16 cellular contexts compared by ENCODE assay signal in the genomic region with DNA sequence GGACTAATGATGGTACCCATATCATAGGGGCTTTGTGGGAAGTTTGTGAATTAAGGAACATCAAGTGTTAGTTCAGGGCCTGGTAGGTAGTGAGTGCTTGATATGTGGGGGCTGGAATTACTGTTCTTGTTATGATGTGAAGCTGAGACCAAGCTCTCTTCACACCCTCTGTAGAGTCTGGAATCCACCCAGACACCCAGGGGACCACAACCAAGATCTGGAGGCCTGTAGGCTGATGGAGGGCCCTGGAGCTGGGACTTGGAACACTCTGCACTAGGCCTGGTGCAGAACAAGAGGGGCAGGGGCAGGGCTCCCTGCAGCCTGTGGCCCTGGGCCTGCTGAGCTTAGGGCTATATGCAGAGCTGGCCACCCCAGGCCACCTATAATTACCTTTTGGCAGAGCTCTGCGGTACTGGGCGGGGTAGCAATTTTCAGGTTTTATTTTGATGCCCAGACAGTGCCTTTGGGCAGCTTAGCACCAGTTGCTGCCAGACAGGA.
"Had no signal": no experiment of that assay in that cellular context is flagged by ENCODE, and none has a peak within 500 bp of the region (broad histone marks: within the 10 kb centered on the region; RNA-seq: fewer than 3 reads in every experiment).

No MANE protein-coding gene starts in this region.

- H3K4me3 ChIP-seq: ascending aorta, mucosa of descending colon, prostate gland, skin epidermis had no signal

- H3K27me3 ChIP-seq: ascending aorta had no signal

- ATAC-seq: activated T-helper 17 cell treated with anti-CD3 and anti-CD28 coated beads, Interleukin-2, amount 50 U/mL, for 72 hours; left lobe of liver; mucosa of descending colon; naive thymus-derived CD8-positive, alpha-beta T cell; right cardiac atrium; stimulated activated naive CD8-positive, alpha-beta T cell treated with anti-CD3 and anti-CD28 coated beads, Interleukin-15, Interleukin-2, amounts not matched to agents 100 U/mL and 50 U/mL, for 24 hours had no signal

- H3K4me1 ChIP-seq: ascending aorta had no signal

- H3K27ac Mint-ChIP-seq: activated T-helper 17 cell treated with anti-CD3 and anti-CD28 coated beads, Interleukin-2, amount 50 U/mL, for 72 hours; naive thymus-derived CD8-positive, alpha-beta T cell had no signal

- H3K4me3 Mint-ChIP-seq: activated T-helper 17 cell treated with anti-CD3 and anti-CD28 coated beads, Interleukin-2, amount 50 U/mL, for 72 hours; naive thymus-derived CD8-positive, alpha-beta T cell had no signal

- H3K9me3 ChIP-seq: ascending aorta, mucosa of descending colon, prostate gland had no signal

- H3K27ac ChIP-seq: ascending aorta, skin epidermis had no signal

- DNase-seq: activated CD4-positive, CD25-positive, alpha-beta regulatory T cell treated with anti-CD3 and anti-CD28 coated beads, Interleukin-2, amount 50 U/mL, for 72 hours; activated naive CD4-positive, alpha-beta T cell treated with Interleukin-2 at 50 U/mL for 16 hours; islet precursor cell; naive thymus-derived CD8-positive, alpha-beta T cell; occipital lobe; stimulated activated CD4-positive, alpha-beta T cell treated with anti-CD3 and anti-CD28 coated beads, Interleukin-15, amount 100 ng/mL, for 24 hours; stimulated activated CD4-positive, alpha-beta T cell treated with anti-CD3 and anti-CD28 coated beads, Interleukin-4, amount 100 ng/mL, for 1 hour; stimulated activated naive CD8-positive, alpha-beta T cell treated with anti-CD3 and anti-CD28 coated beads, Interleukin-15, Interleukin-2, amounts not matched to agents 100 U/mL and 50 U/mL, for 24 hours; trophoblast cell had no signal

- H3K36me3 ChIP-seq: ascending aorta, prostate gland had no signal

- H3K4me1 Mint-ChIP-seq: activated T-helper 17 cell treated with anti-CD3 and anti-CD28 coated beads, Interleukin-2, amount 50 U/mL, for 72 hours; naive thymus-derived CD8-positive, alpha-beta T cell had no signal

- H3K9me3 Mint-ChIP-seq: activated T-helper 17 cell treated with anti-CD3 and anti-CD28 coated beads, Interleukin-2, amount 50 U/mL, for 72 hours; naive thymus-derived CD8-positive, alpha-beta T cell had no signal

- H3K36me3 Mint-ChIP-seq: naive thymus-derived CD8-positive, alpha-beta T cell had no signal

- H3K27me3 Mint-ChIP-seq: activated T-helper 17 cell treated with anti-CD3 and anti-CD28 coated beads, Interleukin-2, amount 50 U/mL, for 72 hours had no signal
